ENCODE assay signal across 1 cellular context in the genomic region with DNA sequence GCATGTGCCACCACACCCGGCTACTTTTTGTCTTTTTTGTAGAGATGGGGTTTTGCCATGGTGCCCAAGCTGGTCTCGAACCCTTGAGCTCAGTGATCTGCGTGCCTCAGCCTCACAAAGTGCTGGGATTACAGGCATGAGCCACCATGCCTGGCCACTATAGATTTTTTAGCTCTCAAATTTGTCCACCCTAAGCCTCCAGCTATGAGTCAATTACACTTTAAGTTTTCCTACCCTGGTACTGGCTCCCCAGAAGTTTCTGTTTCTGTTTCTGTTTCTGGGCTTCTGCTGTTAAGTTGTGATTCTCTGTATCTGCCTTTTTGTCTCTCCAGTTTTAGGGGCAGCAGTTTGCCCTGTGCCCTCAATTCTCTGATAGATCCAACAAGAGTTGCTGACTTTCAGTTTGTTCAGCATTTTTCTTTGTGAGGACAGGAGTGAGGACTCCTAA.
A peak's percentile ranks its signal among the peaks of the same experiment; 100 is the strongest.
TF ChIP-seq lines count a peak whose summit lies in the region.

No MANE protein-coding gene starts in this region.

TF ChIP-seq in K562, 482 proteins besides CTCF, POLR2A, EP300 and RAD21:
- TF ChIP-seq C11orf30 (IDR thresholded peaks at IDR 0.05; ENCODE audit: low read depth) (0 out of 2 replicates have a peak, but pooled peaks have one; percentile 24), TCFL5 (CRISPR knock-in tag; conservative IDR thresholded peaks at IDR 0.05) (no peak), SNIP1 (IDR thresholded peaks at IDR 0.05; ENCODE audit: low read depth) (no peak), ZNF316 (IDR thresholded peaks at IDR 0.05) (peak; percentile 25; the same call in 1 of the 2 replicates)
